Comparison of ENCODE assay signal across 1 cellular context in genomic region chr2:241134711-241135110, GRCh38.
TF ChIP-seq lines count a peak whose summit lies in the region.

No MANE protein-coding gene starts in this region.

TF ChIP-seq in HepG2, 621 proteins besides CTCF, POLR2A, EP300 and RAD21:
- no peak for TF ChIP-seq ZNF556 (CRISPR knock-in tag; IDR thresholded peaks at IDR 0.05; ENCODE audit: borderline replicate concordance)
- TF ChIP-seq CENPT (CRISPR knock-in tag; IDR thresholded peaks at IDR 0.05; ENCODE audit: low read depth): no peak
- TF ChIP-seq ZNF777 (CRISPR knock-in tag; IDR thresholded peaks at IDR 0.05): no peak
- TF ChIP-seq EZH2 (conservative IDR thresholded peaks at IDR 0.05; ENCODE audit: low read depth, low read length): no peak
- TF ChIP-seq FOXA3 (CRISPR knock-in tag; IDR thresholded peaks at IDR 0.05): no peak
- no peak for TF ChIP-seq ZNF605 (CRISPR knock-in tag; IDR thresholded peaks at IDR 0.05)
- no peak for TF ChIP-seq SATB2 (CRISPR knock-in tag; IDR thresholded peaks at IDR 0.05)
- TF ChIP-seq, protein P1, sequence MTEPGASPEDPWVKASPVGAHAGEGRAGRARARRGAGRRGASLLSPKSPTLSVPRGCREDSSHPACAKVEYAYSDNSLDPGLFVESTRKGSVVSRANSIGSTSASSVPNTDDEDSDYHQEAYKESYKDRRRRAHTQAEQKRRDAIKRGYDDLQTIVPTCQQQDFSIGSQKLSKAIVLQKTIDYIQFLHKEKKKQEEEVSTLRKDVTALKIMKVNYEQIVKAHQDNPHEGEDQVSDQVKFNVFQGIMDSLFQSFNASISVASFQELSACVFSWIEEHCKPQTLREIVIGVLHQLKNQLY (CRISPR knock-in tag; IDR thresholded peaks at IDR 0.05): no peak
- TF ChIP-seq ZNF260 (CRISPR knock-in tag; IDR thresholded peaks at IDR 0.05; ENCODE audit: borderline replicate concordance, low read depth): no peak
- TF ChIP-seq ZNF7 (CRISPR knock-in tag; IDR thresholded peaks at IDR 0.05): no peak
- TF ChIP-seq ZNF768 (CRISPR knock-in tag; IDR thresholded peaks at IDR 0.05): no peak
- no peak for TF ChIP-seq ZNF20 (CRISPR knock-in tag; IDR thresholded peaks at IDR 0.05)
- TF ChIP-seq, protein P2, sequence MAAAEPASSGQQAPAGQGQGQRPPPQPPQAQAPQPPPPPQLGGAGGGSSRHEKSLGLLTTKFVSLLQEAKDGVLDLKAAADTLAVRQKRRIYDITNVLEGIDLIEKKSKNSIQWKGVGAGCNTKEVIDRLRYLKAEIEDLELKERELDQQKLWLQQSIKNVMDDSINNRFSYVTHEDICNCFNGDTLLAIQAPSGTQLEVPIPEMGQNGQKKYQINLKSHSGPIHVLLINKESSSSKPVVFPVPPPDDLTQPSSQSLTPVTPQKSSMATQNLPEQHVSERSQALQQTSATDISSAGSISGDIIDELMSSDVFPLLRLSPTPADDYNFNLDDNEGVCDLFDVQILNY (CRISPR knock-in tag; conservative IDR thresholded peaks at IDR 0.05): no peak
- no peak for TF ChIP-seq ZNF598 (CRISPR knock-in tag; IDR thresholded peaks at IDR 0.05; ENCODE audit: borderline replicate concordance)
- TF ChIP-seq PHF20 (CRISPR knock-in tag; IDR thresholded peaks at IDR 0.05): no peak
- no peak for TF ChIP-seq KDM3A (CRISPR knock-in tag; IDR thresholded peaks at IDR 0.05; ENCODE audit: low read depth)
- TF ChIP-seq HOXA9 (CRISPR knock-in tag; IDR thresholded peaks at IDR 0.05; ENCODE audit: borderline replicate concordance): no peak
- no peak for TF ChIP-seq ZNF878 (CRISPR knock-in tag; IDR thresholded peaks at IDR 0.05)
- TF ChIP-seq ZSCAN5A (CRISPR knock-in tag; IDR thresholded peaks at IDR 0.05; ENCODE audit: borderline replicate concordance): no peak
